ENCODE assay signal across 27 cellular contexts in the genomic region with DNA sequence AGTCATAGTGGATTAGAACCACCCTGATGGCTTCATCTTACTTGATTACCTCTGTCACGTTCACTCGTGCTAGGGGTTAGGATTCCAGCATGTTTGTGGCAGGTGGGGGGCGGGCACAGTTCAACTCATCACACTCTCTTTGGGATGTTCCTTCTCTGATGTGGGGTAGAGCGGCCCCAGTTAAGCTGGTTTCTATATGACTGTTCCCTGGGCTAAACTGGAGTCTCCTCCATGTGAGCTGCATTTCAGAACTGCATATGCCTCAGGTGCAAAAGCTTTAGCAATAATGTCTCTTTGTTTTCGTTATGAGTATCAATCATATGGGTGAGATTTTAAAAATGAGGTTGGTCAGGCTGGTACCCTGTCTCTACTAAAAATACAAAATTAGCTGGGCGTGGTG.
"Had no signal": no experiment of that assay in that cellular context is flagged by ENCODE, and none has a peak within 500 bp of the region (broad histone marks: within the 10 kb centered on the region; RNA-seq: fewer than 3 reads in every experiment).

No MANE protein-coding gene starts in this region.

- ATAC-seq: activated CD4-positive, alpha-beta T cell treated with anti-CD3 and anti-CD28 coated beads for 36 hours; gastrocnemius medialis; stimulated activated memory B cell treated with anti-CD40 and anti-IgM and Interleukin-4, amounts not matched to agents 10 μg/mL and 1 μg/mL and 100 μg/mL, for 72 hours; stimulated activated naive CD8-positive, alpha-beta T cell treated with anti-CD3 and anti-CD28 coated beads, Interleukin-15, amount 100 ng/mL, for 72 hours had no signal

- DNase-seq: activated CD4-positive, alpha-beta T cell treated with anti-CD3 and anti-CD28 coated beads for 36 hours; activated CD4-positive, CD25-positive, alpha-beta regulatory T cell; activated CD8-positive, alpha-beta memory T cell treated with anti-CD3 and anti-CD28 coated beads for 24 hours; activated effector memory CD4-positive, alpha-beta T cell treated with anti-CD3 and anti-CD28 coated beads, Interleukin-2, amount 50 U/mL, for 16 hours; activated naive CD4-positive, alpha-beta T cell treated with anti-CD3 and anti-CD28 coated beads for 36 hours; activated naive CD8-positive, alpha-beta T cell treated with anti-CD3 and anti-CD28 coated beads, Interleukin-2, amount 10 ng/mL, durations not matched to agents 7 days and 5 days; cerebellar nuclear complex; colonic mucosa; effector CD8-positive, alpha-beta T cell; gastrocnemius medialis; glutamatergic neuron; kidney; naive B cell; nephron progenitor cell; nucleus accumbens; pancreas; sigmoid colon; small intestine; stimulated activated CD4-positive, alpha-beta T cell treated with anti-CD3 and anti-CD28 coated beads, Interleukin-4, amount 100 ng/mL, for 24 hours; stimulated activated naive CD8-positive, alpha-beta T cell treated with anti-CD3 and anti-CD28 coated beads, Interleukin-15, amount 100 ng/mL, for 72 hours; substantia nigra; upper lobe of left lung had no signal

- H3K27me3 ChIP-seq: ascending aorta, cardiac muscle cell, colonic mucosa, gastrocnemius medialis, pancreas, sigmoid colon, upper lobe of left lung, vagina had no signal

- H3K36me3 ChIP-seq: ascending aorta, cardiac muscle cell, colonic mucosa, gastrocnemius medialis, pancreas, prostate gland, sigmoid colon, upper lobe of left lung, vagina had no signal

- H3K9me3 ChIP-seq: ascending aorta, colonic mucosa, gastrocnemius medialis, pancreas, prostate gland, sigmoid colon, upper lobe of left lung, vagina had no signal

- H3K4me1 ChIP-seq: ascending aorta, colonic mucosa, gastrocnemius medialis, pancreas, prostate gland, sigmoid colon, upper lobe of left lung, vagina had no signal

- H3K4me3 ChIP-seq: ascending aorta, cardiac muscle cell, colonic mucosa, gastrocnemius medialis, pancreas, prostate gland, sigmoid colon, upper lobe of left lung, vagina had no signal

- H3K27ac ChIP-seq: ascending aorta, cardiac muscle cell, colonic mucosa, gastrocnemius medialis, pancreas, prostate gland, sigmoid colon, upper lobe of left lung, vagina had no signal
